In the genomic region with DNA sequence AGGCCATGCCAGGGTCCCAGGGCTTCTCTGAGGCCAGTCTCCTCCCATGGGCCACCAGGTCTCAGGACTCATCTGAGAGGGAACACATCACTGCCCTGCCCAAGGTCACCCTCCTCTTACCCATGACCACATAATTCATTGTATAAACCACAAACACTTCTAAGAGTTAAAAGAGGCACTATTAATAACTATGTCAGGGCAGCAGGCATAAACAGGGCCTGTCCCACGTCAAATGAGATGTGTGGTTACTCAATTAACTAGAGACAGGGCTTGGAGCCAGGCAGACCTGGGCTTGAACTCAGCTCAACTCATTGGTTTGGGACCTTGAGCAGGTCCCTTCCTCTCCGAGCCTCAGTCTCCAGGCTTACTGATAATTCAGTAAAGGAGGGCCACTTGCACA, we compare ENCODE assay signal across 9 cellular contexts. TPM values are rescaled to one million over a fixed set of nuclear protein-coding genes. Genes with fewer than 3 reads are reported as not detected.
DNase-seq lines count a peak whose midpoint lies in the region; ATAC-seq, FAIRE-seq and TF ChIP-seq lines count a peak whose summit lies in the region.
"Had no signal": no experiment of that assay in that cellular context is flagged by ENCODE, and none has a peak within 500 bp of the region (broad histone marks: within the 10 kb centered on the region; RNA-seq: fewer than 3 reads in every experiment).

No MANE protein-coding gene starts in this region.

- peaks cover 11% of the 10 kb centered on the region for H4K20me1 ChIP-seq in keratinocyte (ENCODE audit: control insufficient read depth, extremely low read depth, insufficient read depth, low read length)

- peaks cover 48% of the 10 kb centered on the region for H3K4me1 ChIP-seq in adipocyte (ENCODE audit: control insufficient read depth, insufficient read depth, low read length)
- H3K4me1 ChIP-seq in keratinocyte (ENCODE audit: control insufficient read depth, extremely low read depth, insufficient read depth, low read length) = peaks cover 57% of the 10 kb centered on the region
- peaks cover 66% of the 10 kb centered on the region for H3K4me1 ChIP-seq in vagina
- peaks cover 11% of the 10 kb centered on the region for H3K4me1 ChIP-seq in foreskin keratinocyte

- H3K27me3 Mint-ChIP-seq in activated naive CD4-positive, alpha-beta T cell treated with anti-CD3 and anti-CD28 coated beads, Interleukin-2, amount 10 ng/mL, durations not matched to agents 7 days and 5 days = no peaks in the 10 kb centered on the region

- no peaks in the 10 kb centered on the region for H3K9me3 Mint-ChIP-seq in activated naive CD4-positive, alpha-beta T cell treated with anti-CD3 and anti-CD28 coated beads, Interleukin-2, amount 10 ng/mL, durations not matched to agents 7 days and 5 days

- H3K36me3 ChIP-seq in adipocyte (ENCODE audit: control insufficient read depth, insufficient read depth, low read length, severe bottlenecking) = peaks cover 23% of the 10 kb centered on the region
- peaks cover 14 to 29% of the 10 kb centered on the region in 2 experiments for H3K36me3 ChIP-seq in keratinocyte (ENCODE audit: control insufficient read depth in 2 of 2, extremely low read depth in 1 of 2, insufficient read depth in 2 of 2, low read length in 2 of 2)
- no peaks in the 10 kb centered on the region for H3K36me3 ChIP-seq in vagina

- peak overlapping the region; percentile 28 for H3K9ac ChIP-seq in adipocyte (ENCODE audit: low read length)
- no peak overlapping the region for H3K9ac ChIP-seq in keratinocyte (ENCODE audit: control insufficient read depth, extremely low read depth, insufficient read depth, low read length)

- no peak overlapping the region for H2AFZ ChIP-seq in keratinocyte (ENCODE audit: control insufficient read depth, low read length)

- peaks cover 47% of the 10 kb centered on the region for H3K4me1 Mint-ChIP-seq in activated naive CD4-positive, alpha-beta T cell treated with anti-CD3 and anti-CD28 coated beads, Interleukin-2, amount 10 ng/mL, durations not matched to agents 7 days and 5 days

- H3K9me1 ChIP-seq in keratinocyte (ENCODE audit: control insufficient read depth, extremely low read depth, insufficient read depth, low read length) = peaks cover 7% of the 10 kb centered on the region

- no peak for TF ChIP-seq POLR2A in vagina (IDR thresholded peaks at IDR 0.05)

- H3K4me3 ChIP-seq in adipocyte (ENCODE audit: low read length) (peak overlapping the region; percentile 93), keratinocyte (ENCODE audit: control insufficient read depth in 2 of 3, extremely low read depth in 1 of 3, insufficient read depth in 2 of 3, low read depth in 1 of 3, low read length in 3 of 3) (no peak overlapping the region), vagina (no peak overlapping the region)

- no peak for FAIRE-seq in keratinocyte (lab: Jason Lieb, UNC)
- FAIRE-seq: endothelial cell of umbilical vein had no signal

- H3K27me3 ChIP-seq in adipocyte (replicated peaks; ENCODE audit: control insufficient read depth, insufficient read depth, low read length) (no peaks in the 10 kb centered on the region), keratinocyte (ENCODE audit: control insufficient read depth, extremely low read depth, insufficient read depth, low read length) (no peaks in the 10 kb centered on the region), vagina (no peaks in the 10 kb centered on the region), foreskin keratinocyte (no peaks in the 10 kb centered on the region)

- peak overlapping the region; percentile 30 for H3K4me2 ChIP-seq in keratinocyte (ENCODE audit: control insufficient read depth, extremely low read depth, insufficient read depth, low read depth, low read length)

- CTCF ChIA-PET in activated naive CD4-positive, alpha-beta T cell treated with anti-CD3 and anti-CD28 coated beads, Interleukin-2, amount 10 ng/mL, durations not matched to agents 7 days and 5 days (lab: Charles Lee) = interaction anchor here (1.2 kb wide), 1 partner anchor 458 kb away, joined by 4 read pairs; no protein-coding TSS in a partner anchor

- TF ChIP-seq CTCF in keratinocyte (optimal IDR thresholded peaks at IDR 0.05 in 1 of 3, IDR thresholded peaks at IDR 0.05 in 1 of 3, conservative IDR thresholded peaks at IDR 0.05 in 1 of 3; ENCODE audit: extremely low read depth in 1 of 3, insufficient read depth in 2 of 3, low read length in 3 of 3) = no peak
- no peak for TF ChIP-seq CTCF in vagina (IDR thresholded peaks at IDR 0.05)
- no peak for TF ChIP-seq CTCF in foreskin keratinocyte (conservative IDR thresholded peaks at IDR 0.05)

- H3K27ac ChIP-seq in keratinocyte (ENCODE audit: control insufficient read depth, insufficient read depth, low read length) (no peak overlapping the region), temporal lobe (ENCODE audit: low read depth, low read length) (peak overlapping the region; percentile 28), vagina (no peak overlapping the region), foreskin keratinocyte (no peak overlapping the region)

- intact Hi-C loops in vagina (cut with DNase I) = no loop called here

- peaks cover 19% of the 10 kb centered on the region for H3K36me3 Mint-ChIP-seq in activated naive CD4-positive, alpha-beta T cell treated with anti-CD3 and anti-CD28 coated beads, Interleukin-2, amount 10 ng/mL, durations not matched to agents 7 days and 5 days

- H3K4me3 Mint-ChIP-seq in activated naive CD4-positive, alpha-beta T cell treated with anti-CD3 and anti-CD28 coated beads, Interleukin-2, amount 10 ng/mL, durations not matched to agents 7 days and 5 days = no peak overlapping the region

- peak overlapping the region; percentile 47 for H3K27ac Mint-ChIP-seq in activated naive CD4-positive, alpha-beta T cell treated with anti-CD3 and anti-CD28 coated beads, Interleukin-2, amount 10 ng/mL, durations not matched to agents 7 days and 5 days

- peaks cover 80% of the 10 kb centered on the region for H3K79me2 ChIP-seq in keratinocyte (ENCODE audit: control insufficient read depth, insufficient read depth, low read length)

- dilution Hi-C loops in keratinocyte (cut with MboI; ENCODE audit: extremely low pct_ligation_motif_present, low sequenced_read_pairs) = no loop called here

- DNase-seq in activated naive CD4-positive, alpha-beta T cell treated with anti-CD3 and anti-CD28 coated beads, Interleukin-2, amount 10 ng/mL, durations not matched to agents 7 days and 5 days = no peak
- no peak for DNase-seq in activated naive CD4-positive, alpha-beta T cell (lab: John Stamatoyannopoulos, UW)
- DNase-seq in adipocyte (ENCODE audit: low read depth) (no peak), keratinocyte (ENCODE audit: low read depth, low spot score) (no peak), vagina (ENCODE audit: extremely low spot score in 2 of 2) (no peak), foreskin keratinocyte (no peak), GM03348 (ENCODE audit: low spot score) (no peak)

- H3K9me3 ChIP-seq in adipocyte (ENCODE audit: control insufficient read depth, low read length) (no peaks in the 10 kb centered on the region), keratinocyte (ENCODE audit: control insufficient read depth, low read depth, low read length) (no peaks in the 10 kb centered on the region), vagina (no peaks in the 10 kb centered on the region)

- ATAC-seq in foreskin keratinocyte = no peak

RNA-seq across cellular contexts. Expression of gene ARAP1, which starts 33.1 kb away (rescaled TPM):
- polyA plus RNA-seq in keratinocyte (32.8 to 41.4 TPM (median 36.1 TPM) in 3 replicates), foreskin keratinocyte (38.5 and 40.3 TPM in 2 replicates)
- polyA plus RNA-seq in keratinocyte (2011; ENCODE audit: low read depth) = 66.3 TPM
- 15.4 and 32.8 TPM in 2 replicates for polyA plus RNA-seq in keratinocyte (2011; cell fraction: cytosol; rRNA removed)
- 67.7 and 82.5 TPM in 2 replicates for polyA plus RNA-seq in keratinocyte (2011; cell fraction: nucleus; rRNA removed)
- polyA plus RNA-seq in keratinocyte (2012; ENCODE audit: low replicate concordance) = 37.8 and 43.0 TPM in 2 replicates
- 55.8 to 89.2 TPM (median 62.3 TPM) in 3 replicates for polyA minus RNA-seq in keratinocyte
- 79.2 TPM for polyA minus RNA-seq in keratinocyte (2011; cell fraction: cytosol; rRNA and poly(A)+ RNA removed)
- 59.9 and 66.4 TPM in 2 replicates for polyA minus RNA-seq in keratinocyte (2011; cell fraction: nucleus; rRNA and poly(A)+ RNA removed)
- total RNA-seq in temporal lobe (30.0 TPM), vagina (59.2 TPM), foreskin keratinocyte (50.2 and 51.8 TPM in 2 replicates)

RNA-seq across cellular contexts. Expression of gene PDE2A, which starts 44.9 kb away (rescaled TPM):
- 0.38 to 0.94 TPM (median 0.81 TPM) in 3 replicates for polyA plus RNA-seq in keratinocyte
- polyA plus RNA-seq in keratinocyte (2011; ENCODE audit: low read depth) = 0.50 TPM
- 0.44 and 1.1 TPM in 2 replicates for polyA plus RNA-seq in keratinocyte (2011; cell fraction: cytosol; rRNA removed)
- 1.2 and 1.6 TPM in 2 replicates for polyA plus RNA-seq in keratinocyte (2011; cell fraction: nucleus; rRNA removed)
- polyA plus RNA-seq in keratinocyte (2012; ENCODE audit: low replicate concordance) = 0.56 and 0.81 TPM in 2 replicates
- 0.96 to 2.6 TPM (median 2.1 TPM) in 3 replicates for polyA minus RNA-seq in keratinocyte
- polyA minus RNA-seq in keratinocyte (2011; cell fraction: cytosol; rRNA and poly(A)+ RNA removed) = 1.3 TPM
- 0.74 and 1.2 TPM in 2 replicates for polyA minus RNA-seq in keratinocyte (2011; cell fraction: nucleus; rRNA and poly(A)+ RNA removed)
- total RNA-seq in temporal lobe = 80.4 TPM
- 57.0 TPM for total RNA-seq in vagina
- total RNA-seq in foreskin keratinocyte = 1.4 and 1.8 TPM in 2 replicates
- 1.2 and 1.4 TPM in 2 replicates for polyA plus RNA-seq in foreskin keratinocyte

Comparison
In these comparisons a context has a peak if more than half of its experiments do, and no peak if none do; other contexts are left out.
1. RNA of gene PDE2A, which starts 44.9 kb away (total RNA-seq): 80.4 TPM in temporal lobe (single experiment) and 57.0 TPM in vagina (single experiment); 1.4 to 1.8 TPM in foreskin keratinocyte; every median in the first group is over 10 times any median in the second.